Comparison of ENCODE assay signal across 8 cellular contexts in genomic region chr4:38319456-38320348, GRCh38.
DNase-seq lines count a peak whose midpoint lies in the region; ATAC-seq and TF ChIP-seq lines count a peak whose summit lies in the region.

No MANE protein-coding gene starts in this region.

- peak overlapping the region; percentile 73 to 85 (median 80) for H3K27ac ChIP-seq in esophagus muscularis mucosa (replicated peaks in 1 of 4)
- peak overlapping the region; percentile 68 for H3K27ac ChIP-seq in naive thymus-derived CD4-positive, alpha-beta T cell (ENCODE audit: low read depth, low read length)

- peak overlapping the region; percentile 80 to 95 (median 88) for H3K4me3 Mint-ChIP-seq in naive thymus-derived CD4-positive, alpha-beta T cell

- CTCF ChIA-PET in naive thymus-derived CD4-positive, alpha-beta T cell (lab: Charles Lee): interaction anchor here (0.6 to 3.6 kb wide), 33 partner anchors 9 to 412 kb away, joined by 3 to 68 read pairs (median 3); no protein-coding TSS in a partner anchor

- H3K9me3 ChIP-seq in esophagus muscularis mucosa: no peaks in the 10 kb centered on the region
- no peaks in the 10 kb centered on the region for H3K9me3 ChIP-seq in naive thymus-derived CD4-positive, alpha-beta T cell (ENCODE audit: control insufficient read depth in 2 of 3, low read length in 3 of 3)

- H3K27me3 ChIP-seq in esophagus muscularis mucosa: no peaks in the 10 kb centered on the region
- H3K27me3 ChIP-seq in naive thymus-derived CD4-positive, alpha-beta T cell (ENCODE audit: control insufficient read depth in 2 of 2, insufficient read depth in 2 of 2, low read length in 2 of 2): no peaks in the 10 kb centered on the region

- peak in 2 of 3 experiments; percentile 98 to 99 for TF ChIP-seq CTCF in esophagus muscularis mucosa (IDR thresholded peaks at IDR 0.05)

- no peak for TF ChIP-seq EP300 in esophagus muscularis mucosa (IDR thresholded peaks at IDR 0.05)

- DNase-seq in COLO668 (lab: John Stamatoyannopoulos, UW; ENCODE audit: unreplicated experiment) (peak; percentile 83), KG1 (lab: John Stamatoyannopoulos, UW) (peak; percentile 81), esophagus muscularis mucosa (ENCODE audit: extremely low spot score) (peak; percentile 99)
- peak; percentile 98 to 100 for DNase-seq in activated T-cell treated with anti-CD3 and anti-CD28 coated beads, Interleukin-2, amount 50 U/mL, for 48 hours
- DNase-seq in naive thymus-derived CD4-positive, alpha-beta T cell: peak; percentile 73 to 96 (median 83)
- DNase-seq in stimulated activated CD8-positive, alpha-beta memory T cell treated with anti-CD3 and anti-CD28 coated beads, Interleukin-7, amount 100 ng/mL, for 48 hours (ENCODE audit: extremely low read depth in 1 of 2, low read depth in 1 of 2): peak; percentile 81 to 84

- peaks cover 0 to 9% (median 0%) of the 10 kb centered on the region in 5 donors for H3K27me3 Mint-ChIP-seq in naive thymus-derived CD4-positive, alpha-beta T cell

- peak overlapping the region; percentile 29 to 46 (median 38) for H3K4me3 ChIP-seq in esophagus muscularis mucosa
- peak overlapping the region; percentile 38 for H3K4me3 ChIP-seq in naive thymus-derived CD4-positive, alpha-beta T cell (ENCODE audit: low read length)

- peaks cover 20 to 40% (median 29%) of the 10 kb centered on the region in 4 donors for H3K4me1 ChIP-seq in esophagus muscularis mucosa
- H3K4me1 ChIP-seq in naive thymus-derived CD4-positive, alpha-beta T cell (ENCODE audit: control insufficient read depth in 2 of 2, insufficient read depth in 2 of 2, low read length in 2 of 2): peaks cover 19 to 35% of the 10 kb centered on the region in 2 donors

- peaks cover 0 to 2% (median 0%) of the 10 kb centered on the region in 5 donors for H3K36me3 Mint-ChIP-seq in naive thymus-derived CD4-positive, alpha-beta T cell

- intact Hi-C loops in esophagus muscularis mucosa (cut with DNase I): loop anchor here (2.0 to 10.0 kb wide), 4 partner anchors 141 to 409 kb away; no protein-coding TSS in a partner anchor
- intact Hi-C loops in naive thymus-derived CD4-positive, alpha-beta T cell (cut with micrococcal nuclease): loop anchor here (1.0 to 10.0 kb wide), 16 partner anchors 9 to 1045 kb away; partner anchors contain the start of genes KLF3 (in 1 of the 2), RFC1 (in 1 of the 2) and TLR6 (in 1 of the 2)

- H3K9me3 Mint-ChIP-seq in naive thymus-derived CD4-positive, alpha-beta T cell: peaks cover 0 to 5% (median 0%) of the 10 kb centered on the region in 11 donors

- peak; percentile 57 for ATAC-seq in GM21526 (IDR thresholded peaks at IDR 0.05; ENCODE audit: low FRiP score, unreplicated experiment)
- ATAC-seq in naive thymus-derived CD4-positive, alpha-beta T cell: peak; percentile 91

- POLR2A ChIA-PET in naive thymus-derived CD4-positive, alpha-beta T cell (lab: Charles Lee): interaction anchor here (0.6 to 6.3 kb wide), 15 partner anchors 9 to 378 kb away, joined by 3 to 59 read pairs (median 10); no protein-coding TSS in a partner anchor

- no peak for TF ChIP-seq POLR2A in esophagus muscularis mucosa (IDR thresholded peaks at IDR 0.05; ENCODE audit: low read depth)

- H3K4me1 Mint-ChIP-seq in naive thymus-derived CD4-positive, alpha-beta T cell: peaks cover 33 to 75% (median 70%) of the 10 kb centered on the region in 7 donors

- no peaks in the 10 kb centered on the region for H3K36me3 ChIP-seq in esophagus muscularis mucosa
- no peaks in the 10 kb centered on the region for H3K36me3 ChIP-seq in naive thymus-derived CD4-positive, alpha-beta T cell (ENCODE audit: control insufficient read depth in 2 of 3, insufficient read depth in 3 of 3, low read length in 3 of 3)

- WGBS in esophagus muscularis mucosa: 17% methylated on average over 14 of the region's 17 CpGs

- H3K27ac Mint-ChIP-seq in naive thymus-derived CD4-positive, alpha-beta T cell: peak overlapping the region; percentile 87 to 98 (median 94)

TF ChIP-seq in PFSK-1, 5 proteins besides CTCF, POLR2A, EP300 and RAD21:
- TF ChIP-seq FOXP2 (optimal IDR thresholded peaks at IDR 0.05; ENCODE audit: borderline replicate concordance, extremely low read depth, extremely low read length, insufficient read depth) (peak; percentile 46), TAF1 (IDR thresholded peaks at IDR 0.05; ENCODE audit: borderline replicate concordance, insufficient read depth, low read length) (no peak)

Comparison
In these comparisons a context has a peak if more than half of its experiments do, and no peak if none do; other contexts are left out.
1. Peak in every context shown above with its lines: DNase-seq, ATAC-seq, H3K4me3 ChIP-seq and H3K27ac ChIP-seq.